In genomic region chr6:71855406-71855805, GRCh38 we compare ENCODE assay signal across 16 cellular contexts. TPM values are rescaled to one million over a fixed set of nuclear protein-coding genes. Genes with fewer than 3 reads are reported as not detected.
DNase-seq lines count a peak whose midpoint lies in the region; ATAC-seq, FAIRE-seq and TF ChIP-seq lines count a peak whose summit lies in the region.
"Had no signal": no experiment of that assay in that cellular context is flagged by ENCODE, and none has a peak within 500 bp of the region (broad histone marks: within the 10 kb centered on the region; RNA-seq: fewer than 3 reads in every experiment).

No MANE protein-coding gene starts in this region.

- no peak overlapping the region for H2AFZ ChIP-seq in GM23338
- no peak overlapping the region for H2AFZ ChIP-seq in smooth muscle cell (ENCODE audit: low read depth)
- H2AFZ ChIP-seq: PC-9 had no signal

- no peaks in the 10 kb centered on the region for H3K27me3 Mint-ChIP-seq in GM23338 (ENCODE audit: insufficient read depth, low read depth, poor library complexity)
- H3K27me3 Mint-ChIP-seq: activated naive CD8-positive, alpha-beta T cell treated with anti-CD3 and anti-CD28 coated beads, Interleukin-2, amount 50 U/mL, for 24 hours; naive B cell had no signal

- H3K9me3 ChIP-seq in kidney (ENCODE audit: control insufficient read depth in 1 of 2, low read length in 2 of 2) (no peaks in the 10 kb centered on the region), smooth muscle cell (replicated peaks; ENCODE audit: low read depth) (no peaks in the 10 kb centered on the region)
- H3K9me3 ChIP-seq: thoracic aorta had no signal

- peak; percentile 5 for DNase-seq in ELR (ENCODE audit: low read depth)
- DNase-seq in GM23338 (ENCODE audit: low spot score): no peak
- DNase-seq in NCI-H748 (lab: John Stamatoyannopoulos, UW; ENCODE audit: unreplicated experiment): peak; percentile 57
- peak; percentile 1 for DNase-seq in inferior parietal cortex (ENCODE audit: extremely low spot score)
- no peak for DNase-seq in NCI-H345 treated with DMSO at 0.1 percent for 48 hours (lab: John Stamatoyannopoulos, UW; ENCODE audit: unreplicated experiment)
- no peak for DNase-seq in kidney
- DNase-seq in smooth muscle cell (lab: John Stamatoyannopoulos, UW; ENCODE audit: unreplicated experiment): no peak
- DNase-seq in NCI-H146 (lab: John Stamatoyannopoulos, UW): no peak
- DNase-seq: activated CD8-positive, alpha-beta memory T cell treated with anti-CD3 and anti-CD28 coated beads, Interleukin-2, amount 50 U/mL, for 48 hours; activated naive CD8-positive, alpha-beta T cell treated with anti-CD3 and anti-CD28 coated beads, Interleukin-2, amount 50 U/mL, for 24 hours; cortex of kidney; naive B cell; NCI-H1436 treated with DMSO at 0.1 percent for 48 hours; PC-9 had no signal

- H3K9me3 Mint-ChIP-seq in GM23338: no peaks in the 10 kb centered on the region

- H3K9me2 ChIP-seq in GM23338 (ENCODE audit: insufficient read depth): no peaks in the 10 kb centered on the region; the same call in 1 of the 2 replicates

- no peak overlapping the region for H3K9ac ChIP-seq in kidney (ENCODE audit: low read length in 2 of 2)
- H3K9ac ChIP-seq in smooth muscle cell (ENCODE audit: low read depth): no peak overlapping the region

- no peak overlapping the region for H3K4me3 Mint-ChIP-seq in GM23338
- H3K4me3 Mint-ChIP-seq: activated naive CD8-positive, alpha-beta T cell treated with anti-CD3 and anti-CD28 coated beads, Interleukin-2, amount 50 U/mL, for 24 hours; naive B cell had no signal

- H3K4me2 ChIP-seq in GM23338 (no peak overlapping the region), smooth muscle cell (no peak overlapping the region)
- H3K4me2 ChIP-seq: PC-9 had no signal

- intact Hi-C loops in kidney (cut with DNase I): no loop called here

- no peaks in the 10 kb centered on the region for H3K4me1 Mint-ChIP-seq in GM23338
- H3K4me1 Mint-ChIP-seq: activated naive CD8-positive, alpha-beta T cell treated with anti-CD3 and anti-CD28 coated beads, Interleukin-2, amount 50 U/mL, for 24 hours; naive B cell had no signal

- H3K79me2 ChIP-seq in GM23338 (replicated peaks; ENCODE audit: insufficient read depth): no peaks in the 10 kb centered on the region
- no peaks in the 10 kb centered on the region for H3K79me2 ChIP-seq in smooth muscle cell (ENCODE audit: low read depth)

- no peak overlapping the region for H3K27ac ChIP-seq in GM23338 (ENCODE audit: low read depth)
- no peak overlapping the region for H3K27ac ChIP-seq in kidney (ENCODE audit: low read depth in 2 of 2, low read length in 2 of 2)
- no peak overlapping the region for H3K27ac ChIP-seq in smooth muscle cell (ENCODE audit: low read depth)
- H3K27ac ChIP-seq: PC-9, thoracic aorta had no signal

- WGBS in smooth muscle cell (ENCODE audit: low lambda C conversion rate): 82% methylated on average over 3 of the region's 3 CpGs

- H3K4me3 ChIP-seq in GM23338: no peak overlapping the region
- H3K4me3 ChIP-seq in kidney (ENCODE audit: low read length in 2 of 2): no peak overlapping the region
- H3K4me3 ChIP-seq in smooth muscle cell: no peak overlapping the region
- H3K4me3 ChIP-seq: PC-9, thoracic aorta had no signal

- H3K36me3 ChIP-seq in GM23338 (ENCODE audit: insufficient read depth) (no peaks in the 10 kb centered on the region), kidney (ENCODE audit: control insufficient read depth in 1 of 2, insufficient read depth in 2 of 2, low read length in 2 of 2) (no peaks in the 10 kb centered on the region), smooth muscle cell (ENCODE audit: low read depth) (no peaks in the 10 kb centered on the region)
- H3K36me3 ChIP-seq: thoracic aorta had no signal

- H3K36me3 Mint-ChIP-seq in GM23338 (ENCODE audit: low read depth): no peaks in the 10 kb centered on the region
- H3K36me3 Mint-ChIP-seq: naive B cell had no signal

- TF ChIP-seq CTCF in GM23338 (conservative IDR thresholded peaks at IDR 0.05; ENCODE audit: low read depth in 2 of 2) (peak; percentile 15 to 37; a peak in 3 of 4 replicates), kidney (IDR thresholded peaks at IDR 0.05; ENCODE audit: borderline replicate concordance, extremely low read depth, insufficient read depth) (no peak), smooth muscle cell (IDR thresholded peaks at IDR 0.05; ENCODE audit: borderline replicate concordance, insufficient read depth, poor library complexity, severe bottlenecking) (no peak)

- H4K20me1 ChIP-seq in GM23338 (replicated peaks; ENCODE audit: insufficient read depth) (no peaks in the 10 kb centered on the region), smooth muscle cell (ENCODE audit: low read depth) (no peaks in the 10 kb centered on the region)

- H3K27me3 ChIP-seq in GM23338 (ENCODE audit: insufficient read depth): no peaks in the 10 kb centered on the region
- no peaks in the 10 kb centered on the region for H3K27me3 ChIP-seq in smooth muscle cell (ENCODE audit: low read depth)

- ATAC-seq in GM23338: no peak
- ATAC-seq: activated naive CD8-positive, alpha-beta T cell treated with anti-CD3 and anti-CD28 coated beads, Interleukin-2, amount 50 U/mL, for 24 hours had no signal

- no peaks in the 10 kb centered on the region for H3F3A ChIP-seq in GM23338 (replicated peaks; ENCODE audit: low read depth)
- no peaks in the 10 kb centered on the region for H3F3A ChIP-seq in smooth muscle cell (ENCODE audit: low read depth)

- H3K27ac Mint-ChIP-seq in GM23338: no peak overlapping the region
- H3K27ac Mint-ChIP-seq: activated naive CD8-positive, alpha-beta T cell treated with anti-CD3 and anti-CD28 coated beads, Interleukin-2, amount 50 U/mL, for 24 hours; naive B cell had no signal

- H3K4me1 ChIP-seq in GM23338 (ENCODE audit: insufficient read depth) (no peaks in the 10 kb centered on the region), kidney (ENCODE audit: control insufficient read depth in 1 of 2, insufficient read depth in 1 of 2, low read depth in 1 of 2, low read length in 2 of 2) (no peaks in the 10 kb centered on the region), smooth muscle cell (ENCODE audit: low read depth) (no peaks in the 10 kb centered on the region)

- no peak for FAIRE-seq in kidney (lab: Jason Lieb, UNC)
- FAIRE-seq: islet of Langerhans had no signal

TF ChIP-seq in GM23338, 12 proteins besides CTCF, POLR2A, EP300 and RAD21 (continues in another document):
- TF ChIP-seq REST (IDR thresholded peaks at IDR 0.05; ENCODE audit: unreplicated experiment): no peak
- no peak for TF ChIP-seq ZNF331 (CRISPR knock-in tag; IDR thresholded peaks at IDR 0.05; ENCODE audit: low read depth)
- TF ChIP-seq CREB1 (CRISPR knock-in tag; IDR thresholded peaks at IDR 0.05; ENCODE audit: low read depth): no peak
- no peak for TF ChIP-seq ZNF114 (CRISPR knock-in tag; IDR thresholded peaks at IDR 0.05)
- TF ChIP-seq JUNB (IDR thresholded peaks at IDR 0.05; ENCODE audit: unreplicated experiment): no peak
- TF ChIP-seq NANOG (IDR thresholded peaks at IDR 0.05; ENCODE audit: borderline replicate concordance): no peak

RNA-seq across cellular contexts. Expression of gene RIMS1, which starts 30.9 kb away (rescaled TPM):
- 3.9 and 4.0 TPM in 2 replicates for total RNA-seq in GM23338 (2014; rRNA removed; shearing (Covaris generic))
- 0.89 and 1.1 TPM in 2 replicates for polyA plus RNA-seq in GM23338 (2016; fragmentation: Nextera tagmentation; extraction: Ambion mirVana)
- 4.5 TPM for total RNA-seq in kidney
- not detected for polyA plus RNA-seq in kidney (ENCODE audit: insufficient read depth, low read depth, low replicate concordance)
- 1.8 and 2.2 TPM in 2 replicates for total RNA-seq in smooth muscle cell
- polyA plus RNA-seq in smooth muscle cell: 0.20 and 0.73 TPM in 2 replicates
- total RNA-seq: PC-9 had no signal

Comparison
In these comparisons a context has a peak if more than half of its experiments do, and no peak if none do; other contexts are left out.
1. DNase-seq: peak in ELR (single experiment), NCI-H748 (single experiment) and inferior parietal cortex (single experiment); none in GM23338 (single experiment), NCI-H345 treated with DMSO at 0.1 percent for 48 hours (single experiment), kidney (single experiment), smooth muscle cell (single experiment) and NCI-H146 (single experiment).
2. CTCF ChIP-seq: peak in GM23338 (2 of 2); none in kidney (single experiment) and smooth muscle cell (single experiment).